Comparison of ENCODE assay signal across 16 cellular contexts in genomic region chr10:103646304-103646703, GRCh38.
DNase-seq lines count a peak whose midpoint lies in the region; ATAC-seq and TF ChIP-seq lines count a peak whose summit lies in the region.
"Had no signal": no experiment of that assay in that cellular context is flagged by ENCODE, and none has a peak within 500 bp of the region (broad histone marks: within the 10 kb centered on the region; RNA-seq: fewer than 3 reads in every experiment).

No MANE protein-coding gene starts in this region.

- DNase-seq in Caco-2 (no peak), Karpas-422 (peak; percentile 46), endodermal cell (no peak), sigmoid colon (no peak), endothelial cell (ENCODE audit: low spot score) (no peak), Kasumi-1 (lab: John Stamatoyannopoulos, UW) (no peak)
- DNase-seq: activated naive CD8-positive, alpha-beta T cell treated with anti-CD3 and anti-CD28 coated beads, Interleukin-2, amount 50 U/mL, for 24 hours; AML-193; NCI-H1417 treated with DMSO at 0.1 percent for 48 hours; NCI-H2171 had no signal

- TF ChIP-seq POLR2A in sigmoid colon (IDR thresholded peaks at IDR 0.05): no peak

- no peak overlapping the region for H2AFZ ChIP-seq in Karpas-422 (ENCODE audit: low read length)

- H3K79me2 ChIP-seq in Karpas-422 (ENCODE audit: low read length): no peaks in the 10 kb centered on the region

- peaks cover 6% of the 10 kb centered on the region for H3K36me3 Mint-ChIP-seq in Caco-2 (ENCODE audit: insufficient read depth, unreplicated experiment)
- H3K36me3 Mint-ChIP-seq in endodermal cell (ENCODE audit: low read depth): peaks cover 4% of the 10 kb centered on the region
- peaks cover 16% of the 10 kb centered on the region for H3K36me3 Mint-ChIP-seq in endothelial cell (ENCODE audit: low read depth, unreplicated experiment)

- H3K36me3 ChIP-seq in Caco-2 (ENCODE audit: control insufficient read depth, insufficient read depth, low read length): no peaks in the 10 kb centered on the region; the same call in 1 of the 2 replicates
- H3K36me3 ChIP-seq in Karpas-422 (ENCODE audit: insufficient read depth, low read length): no peaks in the 10 kb centered on the region
- no peaks in the 10 kb centered on the region for H3K36me3 ChIP-seq in endodermal cell (ENCODE audit: control insufficient read depth, insufficient read depth, low read length)
- peaks cover 0 to 17% (median 5%) of the 10 kb centered on the region in 4 donors for H3K36me3 ChIP-seq in sigmoid colon

- no peaks in the 10 kb centered on the region; the same call in 1 of the 2 replicates for H4K20me1 ChIP-seq in Karpas-422 (ENCODE audit: insufficient read depth, low read depth, low read length)

- no peak for TF ChIP-seq CTCF in Caco-2 (IDR thresholded peaks at IDR 0.05; ENCODE audit: insufficient read depth in 1 of 2, low read depth in 1 of 2, low read length in 1 of 2, severe bottlenecking in 1 of 2, unreplicated experiment in 1 of 2)
- TF ChIP-seq CTCF in endodermal cell (conservative IDR thresholded peaks at IDR 0.05): no peak
- no peak for TF ChIP-seq CTCF in sigmoid colon (IDR thresholded peaks at IDR 0.05)
- TF ChIP-seq CTCF in endothelial cell (IDR thresholded peaks at IDR 0.05; ENCODE audit: unreplicated experiment): no peak

- no peak overlapping the region for H3K4me3 ChIP-seq in Caco-2 (ENCODE audit: low read depth, low read length)
- H3K4me3 ChIP-seq in Karpas-422 (ENCODE audit: low read length): no peak overlapping the region
- H3K4me3 ChIP-seq in endodermal cell (ENCODE audit: low read length): no peak overlapping the region
- H3K4me3 ChIP-seq in sigmoid colon: no peak overlapping the region
- H3K4me3 ChIP-seq: SK-N-MC had no signal

- 86% methylated on average over 3 of the region's 3 CpGs; no CpG with 5 or more reads in 1 of the 2 experiments for WGBS in endodermal cell (ENCODE audit: insufficient coverage in 1 of 2, insufficient read length in 1 of 2), 2 experiments
- 97 to 98% methylated on average over 3 of the region's 3 CpGs for WGBS in sigmoid colon, 2 donors

- no peak overlapping the region for H3K4me3 Mint-ChIP-seq in Caco-2 (ENCODE audit: unreplicated experiment)
- no peak overlapping the region for H3K4me3 Mint-ChIP-seq in endodermal cell
- H3K4me3 Mint-ChIP-seq in endothelial cell (ENCODE audit: unreplicated experiment): no peak overlapping the region
- H3K4me3 Mint-ChIP-seq: activated naive CD8-positive, alpha-beta T cell treated with anti-CD3 and anti-CD28 coated beads, Interleukin-2, amount 50 U/mL, for 24 hours; central memory CD8-positive, alpha-beta T cell; stimulated activated naive CD8-positive, alpha-beta T cell treated with anti-CD3 and anti-CD28 coated beads, Interleukin-15, Interleukin-2, amounts not matched to agents 100 ng/mL and 50 ng/mL, for 24 hours had no signal

- H3K4me1 ChIP-seq in Caco-2 (peaks cover 30% of the 10 kb centered on the region), Karpas-422 (ENCODE audit: low read length) (no peaks in the 10 kb centered on the region), endodermal cell (ENCODE audit: control insufficient read depth, insufficient read depth, low read length) (peaks cover 3% of the 10 kb centered on the region), sigmoid colon (peaks cover 0 to 69% (median 66%) of the 10 kb centered on the region in 4 donors)

- no peak overlapping the region for H3K4me2 ChIP-seq in Karpas-422 (ENCODE audit: low read depth, low read length, poor library complexity, severe bottlenecking)

- TF ChIP-seq EP300 in sigmoid colon (IDR thresholded peaks at IDR 0.05): no peak

- ATAC-seq in HG02938 (IDR thresholded peaks at IDR 0.05; ENCODE audit: unreplicated experiment) (no peak), GM21515 (IDR thresholded peaks at IDR 0.05; ENCODE audit: unreplicated experiment) (no peak)
- ATAC-seq: activated CD4-positive, CD25-positive, alpha-beta regulatory T cell treated with anti-CD3 and anti-CD28 coated beads, Interleukin-2, amount 50 U/mL, for 24 hours; activated naive CD8-positive, alpha-beta T cell treated with anti-CD3 and anti-CD28 coated beads, Interleukin-2, amount 50 U/mL, for 24 hours had no signal

- H3K27ac Mint-ChIP-seq in Caco-2 (ENCODE audit: unreplicated experiment): peak overlapping the region; percentile 83
- peak overlapping the region; percentile 65 for H3K27ac Mint-ChIP-seq in endodermal cell
- no peak overlapping the region for H3K27ac Mint-ChIP-seq in endothelial cell (ENCODE audit: unreplicated experiment)
- H3K27ac Mint-ChIP-seq: activated naive CD8-positive, alpha-beta T cell treated with anti-CD3 and anti-CD28 coated beads, Interleukin-2, amount 50 U/mL, for 24 hours; stimulated activated naive CD8-positive, alpha-beta T cell treated with anti-CD3 and anti-CD28 coated beads, Interleukin-15, Interleukin-2, amounts not matched to agents 100 ng/mL and 50 ng/mL, for 24 hours had no signal

- H3K9me3 Mint-ChIP-seq in Caco-2 (ENCODE audit: unreplicated experiment) (no peaks in the 10 kb centered on the region), endodermal cell (no peaks in the 10 kb centered on the region), endothelial cell (ENCODE audit: unreplicated experiment) (no peaks in the 10 kb centered on the region)
- H3K9me3 Mint-ChIP-seq: activated naive CD8-positive, alpha-beta T cell treated with anti-CD3 and anti-CD28 coated beads, Interleukin-2, amount 50 U/mL, for 24 hours; central memory CD8-positive, alpha-beta T cell; stimulated activated naive CD8-positive, alpha-beta T cell treated with anti-CD3 and anti-CD28 coated beads, Interleukin-15, Interleukin-2, amounts not matched to agents 100 ng/mL and 50 ng/mL, for 24 hours had no signal

- H3K9ac ChIP-seq in Karpas-422 (ENCODE audit: low read length) (no peak overlapping the region), endodermal cell (ENCODE audit: extremely low read depth, low read length, poor library complexity, severe bottlenecking) (no peak overlapping the region)

- H3K9me2 ChIP-seq in Karpas-422 (replicated peaks; ENCODE audit: insufficient read depth, low read length): no peaks in the 10 kb centered on the region

- H3K27ac ChIP-seq in Karpas-422 (ENCODE audit: low read length) (no peak overlapping the region), endodermal cell (ENCODE audit: low read depth, low read length) (no peak overlapping the region), sigmoid colon (peak overlapping the region; percentile 62 to 81 (median 70))
- H3K27ac ChIP-seq: SK-N-MC had no signal

- no peaks in the 10 kb centered on the region for H3K9me3 ChIP-seq in Caco-2
- H3K9me3 ChIP-seq in Karpas-422 (ENCODE audit: low read length): no peaks in the 10 kb centered on the region
- H3K9me3 ChIP-seq in endodermal cell (ENCODE audit: control insufficient read depth, low read length): no peaks in the 10 kb centered on the region
- no peaks in the 10 kb centered on the region for H3K9me3 ChIP-seq in sigmoid colon

- intact Hi-C loops in Caco-2 (cut with micrococcal nuclease; ENCODE audit: unreplicated experiment): loop anchor here (5.0 kb wide), 1 partner anchor 41 kb away; no protein-coding TSS in a partner anchor
- intact Hi-C loops in sigmoid colon (cut with DNase I): no loop called here

- POLR2A ChIA-PET in Caco-2 (lab: Charles Lee): no interaction called here

- no peaks in the 10 kb centered on the region for H3K27me3 Mint-ChIP-seq in Caco-2 (ENCODE audit: insufficient read depth, unreplicated experiment)
- H3K27me3 Mint-ChIP-seq in endodermal cell (ENCODE audit: insufficient read depth): no peaks in the 10 kb centered on the region
- H3K27me3 Mint-ChIP-seq in endothelial cell (ENCODE audit: unreplicated experiment): peaks cover 15% of the 10 kb centered on the region
- H3K27me3 Mint-ChIP-seq: activated naive CD8-positive, alpha-beta T cell treated with anti-CD3 and anti-CD28 coated beads, Interleukin-2, amount 50 U/mL, for 24 hours; central memory CD8-positive, alpha-beta T cell; stimulated activated naive CD8-positive, alpha-beta T cell treated with anti-CD3 and anti-CD28 coated beads, Interleukin-15, Interleukin-2, amounts not matched to agents 100 ng/mL and 50 ng/mL, for 24 hours had no signal

- no TSS peak for BruUV-seq in Caco-2 (replicated peaks; lab: Mats Ljungman, UMichigan)

- H3K27me3 ChIP-seq in Caco-2 (replicated peaks; ENCODE audit: control insufficient read depth, insufficient read depth, low read length): no peaks in the 10 kb centered on the region
- H3K27me3 ChIP-seq in Karpas-422 (ENCODE audit: low read length): no peaks in the 10 kb centered on the region
- H3K27me3 ChIP-seq in endodermal cell (ENCODE audit: control insufficient read depth, insufficient read depth, low read length, poor library complexity, severe bottlenecking): no peaks in the 10 kb centered on the region
- H3K27me3 ChIP-seq in sigmoid colon: no peaks in the 10 kb centered on the region

- H3K4me1 Mint-ChIP-seq in Caco-2 (ENCODE audit: low read depth, unreplicated experiment): peaks cover 15% of the 10 kb centered on the region
- peaks cover 14% of the 10 kb centered on the region for H3K4me1 Mint-ChIP-seq in endodermal cell
- H3K4me1 Mint-ChIP-seq in endothelial cell (ENCODE audit: unreplicated experiment): peaks cover 6% of the 10 kb centered on the region
- H3K4me1 Mint-ChIP-seq: activated naive CD8-positive, alpha-beta T cell treated with anti-CD3 and anti-CD28 coated beads, Interleukin-2, amount 50 U/mL, for 24 hours; central memory CD8-positive, alpha-beta T cell had no signal

- CTCF ChIA-PET in Caco-2 (lab: Charles Lee): no interaction called here

Comparison
In these comparisons a context has a peak if more than half of its experiments do, and no peak if none do; other contexts are left out.
1. H3K27ac ChIP-seq: peak in sigmoid colon (4 of 4); none in Karpas-422 (single experiment) and endodermal cell (single experiment).